In the genomic region with DNA sequence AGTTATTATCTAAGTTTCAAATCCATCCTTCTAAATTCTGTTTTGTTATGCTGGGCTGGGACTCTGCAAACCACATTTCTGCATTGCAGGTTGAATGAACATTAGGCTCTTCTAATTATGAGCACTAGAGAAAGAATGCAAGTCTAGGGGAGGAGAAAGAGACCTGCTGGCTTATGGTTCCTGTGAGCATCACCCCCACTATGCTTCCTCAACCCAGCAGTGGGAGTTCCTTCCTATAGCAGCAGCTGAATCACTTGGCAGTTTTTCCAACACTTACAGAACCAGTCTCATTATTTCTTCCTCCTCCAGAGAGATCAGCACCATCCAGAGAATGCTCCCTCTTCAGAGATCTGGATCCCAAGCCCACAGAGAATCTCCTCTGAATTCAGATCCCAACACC, we compare ENCODE assay signal across 19 cellular contexts.
DNase-seq lines count a peak whose midpoint lies in the region; ATAC-seq and TF ChIP-seq lines count a peak whose summit lies in the region.
"Had no signal": no experiment of that assay in that cellular context is flagged by ENCODE, and none has a peak within 500 bp of the region (broad histone marks: within the 10 kb centered on the region; RNA-seq: fewer than 3 reads in every experiment).

No MANE protein-coding gene starts in this region.

- no peaks in the 10 kb centered on the region for H3K79me2 ChIP-seq in fibroblast of lung (ENCODE audit: control insufficient read depth, insufficient read depth, low read length)

- no peak overlapping the region for H3K27ac ChIP-seq in fibroblast of lung (ENCODE audit: insufficient read depth, low read length)
- H3K27ac ChIP-seq in WERI-Rb-1 = no peak overlapping the region
- H3K27ac ChIP-seq: ascending aorta, upper lobe of right lung had no signal

- no peak overlapping the region for H3K4me2 ChIP-seq in fibroblast of lung (ENCODE audit: extremely low read depth, insufficient read depth, low read length)
- H3K4me2 ChIP-seq: SK-N-SH had no signal

- no peaks in the 10 kb centered on the region for H3K27me3 ChIP-seq in MG63
- no peaks in the 10 kb centered on the region for H3K27me3 ChIP-seq in fibroblast of lung (ENCODE audit: control insufficient read depth, insufficient read depth, low read length)
- peaks cover 10% of the 10 kb centered on the region for H3K27me3 ChIP-seq in WERI-Rb-1 (ENCODE audit: insufficient read depth, low read depth, severe bottlenecking)
- H3K27me3 ChIP-seq: ascending aorta, upper lobe of right lung had no signal

- no peaks in the 10 kb centered on the region for H3K36me3 ChIP-seq in MG63
- H3K36me3 ChIP-seq in fibroblast of lung (ENCODE audit: control insufficient read depth, insufficient read depth, low read length) = no peaks in the 10 kb centered on the region
- H3K36me3 ChIP-seq in WERI-Rb-1 = no peaks in the 10 kb centered on the region
- H3K36me3 ChIP-seq: ascending aorta, upper lobe of right lung had no signal

- TF ChIP-seq CTCF in fibroblast of lung (conservative IDR thresholded peaks at IDR 0.05 in 1 of 2, IDR thresholded peaks at IDR 0.05 in 1 of 2; ENCODE audit: low read depth in 1 of 2, low read length in 2 of 2) (no peak), retinal pigment epithelial cell (conservative IDR thresholded peaks at IDR 0.05; ENCODE audit: low read depth, low read length) (no peak), WERI-Rb-1 (IDR thresholded peaks at IDR 0.05; ENCODE audit: low read depth, low read length) (no peak)

- peak overlapping the region; percentile 30 for H2AFZ ChIP-seq in fibroblast of lung (ENCODE audit: low read length)

- H3K9ac ChIP-seq in fibroblast of lung (ENCODE audit: insufficient read depth, low read length) = no peak overlapping the region
- H3K9ac ChIP-seq: SK-N-SH had no signal

- no peaks in the 10 kb centered on the region for H3K4me1 ChIP-seq in fibroblast of lung (ENCODE audit: control insufficient read depth, extremely low read depth, insufficient read depth, low read length)
- H3K4me1 ChIP-seq: ascending aorta, upper lobe of right lung had no signal

- DNase-seq in Daoy (ENCODE audit: low read depth) (peak; percentile 4), MG63 (peak; percentile 65), fibroblast of lung (ENCODE audit: low read depth in 2 of 2) (peak; percentile 35 to 91), retinal pigment epithelial cell (ENCODE audit: low read depth) (peak; percentile 38), WERI-Rb-1 (no peak), NK-92 (lab: John Stamatoyannopoulos, UW; ENCODE audit: unreplicated experiment) (no peak), left lobe of liver (ENCODE audit: low spot score) (no peak)
- DNase-seq: activated CD8-positive, alpha-beta memory T cell treated with anti-CD3 and anti-CD28 coated beads for 24 hours; CD4-positive, CD25-positive, alpha-beta regulatory T cell; DND-41; Kasumi-1; NCI-H146; NCI-H446; right cardiac atrium; SK-N-SH; upper lobe of right lung had no signal

- H3K9me3 ChIP-seq in MG63 = no peaks in the 10 kb centered on the region
- no peaks in the 10 kb centered on the region for H3K9me3 ChIP-seq in fibroblast of lung (ENCODE audit: control insufficient read depth, insufficient read depth, low read depth, low read length)
- H3K9me3 ChIP-seq in WERI-Rb-1 (ENCODE audit: severe bottlenecking) = no peaks in the 10 kb centered on the region
- H3K9me3 ChIP-seq: ascending aorta, SK-N-SH, upper lobe of right lung had no signal

- H3K4me3 ChIP-seq in MG63 (no peak overlapping the region), fibroblast of lung (replicated peaks in 1 of 4; ENCODE audit: control extremely low read depth in 1 of 4, insufficient read depth in 1 of 4, low read depth in 3 of 4, low read length in 4 of 4) (no peak overlapping the region), retinal pigment epithelial cell (ENCODE audit: low read length) (no peak overlapping the region), WERI-Rb-1 (ENCODE audit: low read depth, low read length) (no peak overlapping the region)
- H3K4me3 ChIP-seq: ascending aorta, upper lobe of right lung had no signal

- ATAC-seq in left lobe of liver = no peak
- no peak for ATAC-seq in HG02852 (IDR thresholded peaks at IDR 0.05; ENCODE audit: unreplicated experiment)
- ATAC-seq: HCT116, right cardiac atrium, upper lobe of right lung had no signal

- H4K20me1 ChIP-seq in fibroblast of lung (ENCODE audit: control insufficient read depth, extremely low read depth, insufficient read depth, low read length) = no peaks in the 10 kb centered on the region

Comparison
In these comparisons a context has a peak if more than half of its experiments do, and no peak if none do; other contexts are left out.
1. DNase-seq: peak in Daoy (single experiment), MG63 (single experiment), fibroblast of lung (2 of 2) and retinal pigment epithelial cell (single experiment); none in WERI-Rb-1 (single experiment), NK-92 (single experiment) and left lobe of liver (single experiment).